ENCODE assay signal across 1 cellular context in genomic region chr10:79086822-79087221, GRCh38.
TF ChIP-seq lines count a peak whose summit lies in the region.

No MANE protein-coding gene starts in this region.

TF ChIP-seq in IMR-90, 13 proteins besides CTCF, POLR2A, EP300 and RAD21:
- TF ChIP-seq, protein P1, sequence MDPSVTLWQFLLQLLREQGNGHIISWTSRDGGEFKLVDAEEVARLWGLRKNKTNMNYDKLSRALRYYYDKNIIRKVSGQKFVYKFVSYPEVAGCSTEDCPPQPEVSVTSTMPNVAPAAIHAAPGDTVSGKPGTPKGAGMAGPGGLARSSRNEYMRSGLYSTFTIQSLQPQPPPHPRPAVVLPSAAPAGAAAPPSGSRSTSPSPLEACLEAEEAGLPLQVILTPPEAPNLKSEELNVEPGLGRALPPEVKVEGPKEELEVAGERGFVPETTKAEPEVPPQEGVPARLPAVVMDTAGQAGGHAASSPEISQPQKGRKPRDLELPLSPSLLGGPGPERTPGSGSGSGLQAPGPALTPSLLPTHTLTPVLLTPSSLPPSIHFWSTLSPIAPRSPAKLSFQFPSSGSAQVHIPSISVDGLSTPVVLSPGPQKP (IDR thresholded peaks at IDR 0.05; ENCODE audit: borderline replicate concordance, low read depth, low read length) = no peak
- TF ChIP-seq NFE2L2 (IDR thresholded peaks at IDR 0.05; ENCODE audit: low read depth, low read length) (no peak), CHD1 (IDR thresholded peaks at IDR 0.05; ENCODE audit: low read depth, low read length) (no peak)
